Comparison of ENCODE assay signal across 1 cellular context in the genomic region with DNA sequence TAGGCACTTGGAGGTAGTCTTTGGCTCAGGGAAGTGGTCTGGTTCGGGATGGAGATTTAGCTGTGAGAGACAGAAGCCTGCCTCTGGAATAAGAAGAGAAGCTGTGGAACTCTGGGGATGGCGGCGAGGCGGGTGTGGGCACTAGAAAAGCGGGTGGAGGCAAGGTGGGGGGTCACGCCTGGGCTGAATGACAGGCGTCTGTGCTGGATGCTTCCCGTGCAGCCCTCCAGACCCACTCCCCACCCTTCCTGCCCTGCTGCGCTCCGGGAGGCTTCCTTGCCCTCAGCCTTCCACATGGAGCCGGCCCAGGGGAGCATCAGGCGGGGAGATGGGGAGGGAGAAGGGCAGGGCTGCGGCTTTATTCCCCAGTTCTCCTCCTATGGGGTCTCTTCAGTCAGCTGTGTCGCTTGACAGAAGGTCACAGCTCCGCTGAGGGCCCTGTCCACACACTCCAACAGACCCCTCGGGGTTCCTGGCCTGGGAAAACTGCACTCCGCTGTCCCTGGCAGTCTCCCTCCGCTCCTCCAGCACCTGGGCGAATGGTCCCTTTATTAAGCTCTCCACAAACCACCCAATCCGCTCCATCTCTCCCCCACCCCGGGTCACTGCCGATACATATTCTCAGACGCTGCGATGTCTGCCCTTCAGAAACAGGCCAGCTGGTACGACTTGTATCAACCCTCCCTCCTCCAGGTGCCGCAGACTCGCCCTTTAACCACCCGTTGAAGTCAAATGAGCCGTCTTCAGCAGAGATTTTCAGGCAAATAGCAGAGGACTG.
TF ChIP-seq lines count a peak whose summit lies in the region.

No MANE protein-coding gene starts in this region.

TF ChIP-seq in A549, 52 proteins besides CTCF, POLR2A, EP300 and RAD21 (continued from another document):
- TF ChIP-seq, protein P1, sequence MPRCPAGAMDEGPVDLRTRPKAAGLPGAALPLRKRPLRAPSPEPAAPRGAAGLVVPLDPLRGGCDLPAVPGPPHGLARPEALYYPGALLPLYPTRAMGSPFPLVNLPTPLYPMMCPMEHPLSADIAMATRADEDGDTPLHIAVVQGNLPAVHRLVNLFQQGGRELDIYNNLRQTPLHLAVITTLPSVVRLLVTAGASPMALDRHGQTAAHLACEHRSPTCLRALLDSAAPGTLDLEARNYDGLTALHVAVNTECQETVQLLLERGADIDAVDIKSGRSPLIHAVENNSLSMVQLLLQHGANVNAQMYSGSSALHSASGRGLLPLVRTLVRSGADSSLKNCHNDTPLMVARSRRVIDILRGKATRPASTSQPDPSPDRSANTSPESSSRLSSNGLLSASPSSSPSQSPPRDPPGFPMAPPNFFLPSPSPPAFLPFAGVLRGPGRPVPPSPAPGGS (IDR thresholded peaks at IDR 0.05), result no peak
- TF ChIP-seq HEYL (CRISPR knock-in tag; IDR thresholded peaks at IDR 0.05) (no peak), MAZ (IDR thresholded peaks at IDR 0.05; ENCODE audit: borderline replicate concordance, low read depth, low read length) (no peak), KDM5A (IDR thresholded peaks at IDR 0.05) (no peak), SREBF2 (IDR thresholded peaks at IDR 0.05) (no peak), CBX2 (IDR thresholded peaks at IDR 0.05; ENCODE audit: borderline replicate concordance, low read depth) (no peak), RFX5 (IDR thresholded peaks at IDR 0.05) (no peak), MYC (IDR thresholded peaks at IDR 0.05; ENCODE audit: borderline replicate concordance, low read length) (no peak)
- TF ChIP-seq, protein P2, sequence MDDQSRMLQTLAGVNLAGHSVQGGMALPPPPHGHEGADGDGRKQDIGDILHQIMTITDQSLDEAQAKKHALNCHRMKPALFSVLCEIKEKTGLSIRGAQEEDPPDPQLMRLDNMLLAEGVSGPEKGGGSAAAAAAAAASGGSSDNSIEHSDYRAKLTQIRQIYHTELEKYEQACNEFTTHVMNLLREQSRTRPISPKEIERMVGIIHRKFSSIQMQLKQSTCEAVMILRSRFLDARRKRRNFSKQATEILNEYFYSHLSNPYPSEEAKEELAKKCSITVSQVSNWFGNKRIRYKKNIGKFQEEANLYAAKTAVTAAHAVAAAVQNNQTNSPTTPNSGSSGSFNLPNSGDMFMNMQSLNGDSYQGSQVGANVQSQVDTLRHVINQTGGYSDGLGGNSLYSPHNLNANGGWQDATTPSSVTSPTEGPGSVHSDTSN (IDR thresholded peaks at IDR 0.05), result no peak
